19 cellular contexts compared by ENCODE assay signal in genomic region chrX:826448-826847, GRCh38.
A peak's percentile ranks its signal among the peaks of the same experiment; 100 is the strongest.
DNase-seq lines count a peak whose midpoint lies in the region; ATAC-seq and TF ChIP-seq lines count a peak whose summit lies in the region.
"Had no signal": no experiment of that assay in that cellular context is flagged by ENCODE, and none has a peak within 500 bp of the region (broad histone marks: within the 10 kb centered on the region; RNA-seq: fewer than 3 reads in every experiment).

No MANE protein-coding gene starts in this region.

- H3K9me3 ChIP-seq in mesodermal cell (ENCODE audit: control insufficient read depth, low read length) (peaks cover 4% of the 10 kb centered on the region), thoracic aorta (no peaks in the 10 kb centered on the region)
- no peaks in the 10 kb centered on the region for H3K9me3 ChIP-seq in effector memory CD4-positive, alpha-beta T cell (ENCODE audit: control insufficient read depth, low read length)
- H3K9me3 ChIP-seq: BLaER1, right lobe of liver had no signal

- no peak overlapping the region for H3K4me2 ChIP-seq in GM23338
- H3K4me2 ChIP-seq: BLaER1 had no signal

- no peaks in the 10 kb centered on the region for H3K9me2 ChIP-seq in GM23338 (ENCODE audit: insufficient read depth)

- peaks cover 73% of the 10 kb centered on the region for H3K9me3 Mint-ChIP-seq in GM23338
- H3K9me3 Mint-ChIP-seq: activated naive CD4-positive, alpha-beta T cell treated with anti-CD3 and anti-CD28 coated beads, Interleukin-2, amount 50 U/mL, for 24 hours had no signal

- DNase-seq in GM23338 (ENCODE audit: low spot score) (no peak), amniotic stem cell (lab: John Stamatoyannopoulos, UW) (peak; percentile 32), thoracic aorta (ENCODE audit: low spot score) (no peak), cerebellar nuclear complex (lab: John Stamatoyannopoulos, UW) (no peak), SK-N-DZ (ENCODE audit: low spot score) (no peak)
- no peak for DNase-seq in effector memory CD4-positive, alpha-beta T cell
- DNase-seq: activated CD4-positive, alpha-beta T cell treated with anti-CD3 and anti-CD28 coated beads, Interleukin-2, amount 50 U/mL, for 1 hour; effector CD8-positive, alpha-beta T cell; hippocampal formation; Karpas-422; NCI-H146; NCI-H2227 treated with DMSO at 0.1 percent for 48 hours; right lobe of liver; stimulated activated CD4-positive, alpha-beta T cell treated with anti-CD3 and anti-CD28 coated beads, Interleukin-2, amount 100 ng/mL, for 48 hours; substantia nigra had no signal

- ATAC-seq in GM23338 = no peak
- no peak for ATAC-seq in thoracic aorta (ENCODE audit: insufficient number of reproducible peaks, low FRiP score, low read depth)
- ATAC-seq: right lobe of liver had no signal

- 0 out of 2 replicates have a peak overlapping the region, but pooled peaks have one; percentile 5 for H2AFZ ChIP-seq in GM23338

- H3K27me3 ChIP-seq in GM23338 (ENCODE audit: insufficient read depth) = no peaks in the 10 kb centered on the region
- H3K27me3 ChIP-seq in thoracic aorta (replicated peaks; ENCODE audit: insufficient read depth) = no peaks in the 10 kb centered on the region
- H3K27me3 ChIP-seq in effector memory CD4-positive, alpha-beta T cell (replicated peaks; ENCODE audit: control insufficient read depth, insufficient read depth, low read length, poor library complexity, severe bottlenecking) = no peaks in the 10 kb centered on the region
- H3K27me3 ChIP-seq: BLaER1, right lobe of liver had no signal

- H3K36me3 Mint-ChIP-seq in GM23338 (ENCODE audit: low read depth) = peaks cover 27% of the 10 kb centered on the region
- H3K36me3 Mint-ChIP-seq: activated naive CD4-positive, alpha-beta T cell treated with anti-CD3 and anti-CD28 coated beads, Interleukin-2, amount 50 U/mL, for 24 hours; memory B cell had no signal

- H3K36me3 ChIP-seq in GM23338 (ENCODE audit: insufficient read depth) (no peaks in the 10 kb centered on the region), mesodermal cell (ENCODE audit: control insufficient read depth, insufficient read depth, low read length) (no peaks in the 10 kb centered on the region), thoracic aorta (no peaks in the 10 kb centered on the region)
- H3K36me3 ChIP-seq in effector memory CD4-positive, alpha-beta T cell (ENCODE audit: control insufficient read depth, insufficient read depth, low read length) = no peaks in the 10 kb centered on the region
- H3K36me3 ChIP-seq: BLaER1, right lobe of liver had no signal

- TF ChIP-seq CTCF in GM23338 (conservative IDR thresholded peaks at IDR 0.05; ENCODE audit: low read depth in 2 of 2) (no peak), thoracic aorta (IDR thresholded peaks at IDR 0.05) (no peak)

- H3F3A ChIP-seq in GM23338 (replicated peaks; ENCODE audit: low read depth) = no peaks in the 10 kb centered on the region

- H3K27ac ChIP-seq in GM23338 (ENCODE audit: low read depth) (no peak overlapping the region), mesodermal cell (ENCODE audit: low read depth, low read length, severe bottlenecking) (peak overlapping the region; percentile 6), thoracic aorta (peak overlapping the region; percentile 14 to 68)
- no peak overlapping the region for H3K27ac ChIP-seq in effector memory CD4-positive, alpha-beta T cell (ENCODE audit: insufficient read depth, low read length, poor library complexity, severe bottlenecking)
- H3K27ac ChIP-seq: BLaER1, right lobe of liver had no signal

- H3K4me3 Mint-ChIP-seq in GM23338 = no peak overlapping the region
- H3K4me3 Mint-ChIP-seq: activated naive CD4-positive, alpha-beta T cell treated with anti-CD3 and anti-CD28 coated beads, Interleukin-2, amount 50 U/mL, for 24 hours; memory B cell had no signal

- H3K79me2 ChIP-seq in GM23338 (replicated peaks; ENCODE audit: insufficient read depth) = no peaks in the 10 kb centered on the region

- H3K4me3 ChIP-seq in GM23338 (no peak overlapping the region), mesodermal cell (ENCODE audit: extremely low read depth, insufficient read depth, low read length, poor library complexity, severe bottlenecking) (no peak overlapping the region), thoracic aorta (peak overlapping the region; percentile 19)
- no peak overlapping the region for H3K4me3 ChIP-seq in effector memory CD4-positive, alpha-beta T cell (ENCODE audit: insufficient read depth, low read depth, low read length, poor library complexity, severe bottlenecking)
- H3K4me3 ChIP-seq: BLaER1, right lobe of liver had no signal

- peaks cover 6% of the 10 kb centered on the region for H3K27me3 Mint-ChIP-seq in GM23338 (ENCODE audit: insufficient read depth, low read depth, poor library complexity)
- H3K27me3 Mint-ChIP-seq: activated naive CD4-positive, alpha-beta T cell treated with anti-CD3 and anti-CD28 coated beads, Interleukin-2, amount 50 U/mL, for 24 hours; memory B cell had no signal

- no peaks in the 10 kb centered on the region for H3K4me1 Mint-ChIP-seq in GM23338

- H3K4me1 ChIP-seq in GM23338 (ENCODE audit: insufficient read depth) (peaks cover 6% of the 10 kb centered on the region; the same call in 1 of the 2 replicates), mesodermal cell (ENCODE audit: control insufficient read depth, insufficient read depth, low read length, poor library complexity, severe bottlenecking) (peaks cover 7% of the 10 kb centered on the region), thoracic aorta (ENCODE audit: control insufficient read depth in 1 of 2, low read depth in 2 of 2) (peaks cover 0 to 9% of the 10 kb centered on the region in 2 donors)
- H3K4me1 ChIP-seq in effector memory CD4-positive, alpha-beta T cell (ENCODE audit: control insufficient read depth, insufficient read depth, low read length, poor library complexity, severe bottlenecking) = no peaks in the 10 kb centered on the region
- H3K4me1 ChIP-seq: BLaER1, right lobe of liver had no signal

- no peak overlapping the region for H3K27ac Mint-ChIP-seq in GM23338
- H3K27ac Mint-ChIP-seq: activated naive CD4-positive, alpha-beta T cell treated with anti-CD3 and anti-CD28 coated beads, Interleukin-2, amount 50 U/mL, for 24 hours; memory B cell had no signal

- 42 to 45% methylated on average over 7 to 8 of the region's 9 CpGs for WGBS in mesodermal cell (ENCODE audit: insufficient coverage in 2 of 2), 2 experiments

- H4K20me1 ChIP-seq in GM23338 (replicated peaks; ENCODE audit: insufficient read depth) = no peaks in the 10 kb centered on the region
- H4K20me1 ChIP-seq: BLaER1 had no signal

TF ChIP-seq in GM23338, 12 proteins besides CTCF, POLR2A, EP300 and RAD21:
- TF ChIP-seq EZH2 (IDR thresholded peaks at IDR 0.05; ENCODE audit: low read depth, unreplicated experiment) = no peak
- no peak for TF ChIP-seq REST (IDR thresholded peaks at IDR 0.05; ENCODE audit: unreplicated experiment)
- TF ChIP-seq STAT1 (IDR thresholded peaks at IDR 0.05; ENCODE audit: unreplicated experiment) = no peak

Comparison
In these comparisons a context has a peak if more than half of its experiments do, and no peak if none do; other contexts are left out.
1. H3K27ac ChIP-seq: peak in mesodermal cell (single experiment) and thoracic aorta (2 of 2); none in GM23338 (single experiment) and effector memory CD4-positive, alpha-beta T cell (single experiment).